Comparison of ENCODE assay signal across 8 cellular contexts in genomic region chr2:219176818-219177593, GRCh38. TPM values are rescaled to one million over a fixed set of nuclear protein-coding genes. Genes with fewer than 3 reads are reported as not detected.
DNase-seq lines count a peak whose midpoint lies in the region; ATAC-seq lines count a peak whose summit lies in the region.

CNPPD1 (minus strand) TSS chr2:219176925; CDS start chr2:219176828, 97 bp downstream.

- POLR2A ChIA-PET in activated CD8-positive, alpha-beta memory T cell treated with anti-CD3 and anti-CD28 coated beads for 36 hours (lab: Charles Lee) = interaction anchor here (0.6 to 2.0 kb wide), 12 partner anchors 13 to 77 kb away, joined by 3 to 11 read pairs (median 4); partner anchors contain the start of genes GLB1L, STK16, TUBA4A and ZFAND2B

- H2BK120ac ChIP-seq in mesenchymal stem cell (ENCODE audit: low read depth, low read length) = peak within 1 kb of the TSS; percentile 91

- peaks cover 29% of the 10 kb centered on the region for H3K79me1 ChIP-seq in mesenchymal stem cell (replicated peaks; ENCODE audit: low read length, poor library complexity, severe bottlenecking)

- CTCF ChIA-PET in activated CD8-positive, alpha-beta memory T cell treated with anti-CD3 and anti-CD28 coated beads for 36 hours (lab: Charles Lee) = interaction anchor here (0.9 to 2.0 kb wide), 11 partner anchors 12 to 147 kb away, joined by 3 to 13 read pairs (median 4); partner anchors contain the start of genes ANKZF1, ATG9A, DNAJB2 and NHEJ1

- WGBS in mesenchymal stem cell = under 1% methylated on average over 61 of the region's 69 CpGs

- DNase-seq in CMK (ENCODE audit: low read depth) = peak; percentile 77
- DNase-seq in HPDE6-E6E7 (ENCODE audit: extremely low spot score) = peak; percentile 75
- DNase-seq in NOMO-1 (lab: John Stamatoyannopoulos, UW; ENCODE audit: unreplicated experiment in 2 of 2) = peak; percentile 87 to 94
- peak; percentile 85 to 88 (median 86) for DNase-seq in effector memory CD8-positive, alpha-beta T cell
- DNase-seq in mesenchymal stem cell = peak; percentile 84
- DNase-seq in stimulated activated CD8-positive, alpha-beta memory T cell treated with anti-CD3 and anti-CD28 coated beads, Interleukin-12 subunit alpha, Interleukin-12 subunit beta, amount 100 ng/mL, for 4 hours (ENCODE audit: low read depth) = peak; percentile 77

- H3K9me3 ChIP-seq in mesenchymal stem cell (ENCODE audit: control insufficient read depth, low read length) = no peaks in the 10 kb centered on the region

- peak within 1 kb of the TSS; percentile 94 to 99 for H3K18ac ChIP-seq in mesenchymal stem cell (ENCODE audit: low read depth in 1 of 2, low read length in 2 of 2)

- peak within 1 kb of the TSS; percentile 94 for H3K4me2 ChIP-seq in mesenchymal stem cell (ENCODE audit: low read length, poor library complexity, severe bottlenecking)

- peak within 1 kb of the TSS; percentile 99 for H3K9ac ChIP-seq in mesenchymal stem cell (ENCODE audit: low read length)

- peak within 1 kb of the TSS; percentile 85 for H2AFZ ChIP-seq in mesenchymal stem cell (ENCODE audit: low read depth, low read length)

- peak; percentile 74 for ATAC-seq in GM19463 (IDR thresholded peaks at IDR 0.05; ENCODE audit: unreplicated experiment)
- peak; percentile 76 for ATAC-seq in effector memory CD8-positive, alpha-beta T cell (replicated peaks)

- no peaks in the 10 kb centered on the region for H3K27me3 ChIP-seq in mesenchymal stem cell (ENCODE audit: control insufficient read depth in 1 of 2, insufficient read depth in 1 of 2, low read length in 2 of 2)

- peak within 1 kb of the TSS; percentile 96 for H4K91ac ChIP-seq in mesenchymal stem cell (ENCODE audit: low read length)

- H3K14ac ChIP-seq in mesenchymal stem cell (ENCODE audit: low read length in 2 of 2) = peak within 1 kb of the TSS in 1 of 2 experiments; percentile 99

- peaks cover 47 to 51% of the 10 kb centered on the region in 2 donors for H3K4me1 Mint-ChIP-seq in effector memory CD8-positive, alpha-beta T cell (ENCODE audit: low read depth in 2 of 2)

- peak within 1 kb of the TSS; percentile 97 to 98 for H3K27ac Mint-ChIP-seq in effector memory CD8-positive, alpha-beta T cell

- H2BK5ac ChIP-seq in mesenchymal stem cell (ENCODE audit: low read depth, low read length, poor library complexity, severe bottlenecking) = peak within 1 kb of the TSS; percentile 85

- peak within 1 kb of the TSS; percentile 62 to 96 for H3K4ac ChIP-seq in mesenchymal stem cell (ENCODE audit: low read depth in 1 of 2, low read length in 2 of 2)

- H3K36me3 Mint-ChIP-seq in effector memory CD8-positive, alpha-beta T cell (ENCODE audit: insufficient read depth) = peaks cover 49% of the 10 kb centered on the region

- H3K4me1 ChIP-seq in mesenchymal stem cell (ENCODE audit: control insufficient read depth, insufficient read depth, low read depth, low read length) = peaks cover 18% of the 10 kb centered on the region

- H3K4me3 ChIP-seq in mesenchymal stem cell (ENCODE audit: insufficient read depth in 1 of 2, low read depth in 1 of 2, low read length in 2 of 2) = peak within 1 kb of the TSS; percentile 66 to 92

- H3K4me3 Mint-ChIP-seq in effector memory CD8-positive, alpha-beta T cell = peak within 1 kb of the TSS; percentile 87 to 98

- H3K23ac ChIP-seq in mesenchymal stem cell (ENCODE audit: low read length in 2 of 2) = peak within 1 kb of the TSS in 1 of 2 experiments; percentile 86

- no peaks in the 10 kb centered on the region for H3K27me3 Mint-ChIP-seq in effector memory CD8-positive, alpha-beta T cell

- peaks cover 46 to 60% of the 10 kb centered on the region in 2 experiments for H3K36me3 ChIP-seq in mesenchymal stem cell (ENCODE audit: control insufficient read depth in 1 of 2, insufficient read depth in 2 of 2, low read depth in 1 of 2, low read length in 2 of 2)

- no peak within 1 kb of the TSS for H2AK5ac ChIP-seq in mesenchymal stem cell (ENCODE audit: low read length, severe bottlenecking)

- H2BK12ac ChIP-seq in mesenchymal stem cell (ENCODE audit: low read length in 2 of 2) = peak within 1 kb of the TSS in 1 of 2 experiments; percentile 73

- peak within 1 kb of the TSS; percentile 98 for H3K27ac ChIP-seq in mesenchymal stem cell (ENCODE audit: low read length, poor library complexity, severe bottlenecking)

- peak within 1 kb of the TSS; percentile 76 for H2BK15ac ChIP-seq in mesenchymal stem cell (ENCODE audit: low read depth, poor library complexity, severe bottlenecking)

- no peaks in the 10 kb centered on the region for H3K9me3 Mint-ChIP-seq in effector memory CD8-positive, alpha-beta T cell

- peak within 1 kb of the TSS; percentile 97 for H4K8ac ChIP-seq in mesenchymal stem cell (ENCODE audit: low read length)

RNA-seq across cellular contexts. Expression of gene CNPPD1, which starts in this region (rescaled TPM):
- 10 to 100 TPM; 53.8 to 58.2 TPM for total RNA-seq in activated CD8-positive, alpha-beta memory T cell treated with anti-CD3 and anti-CD28 coated beads for 36 hours
- polyA plus RNA-seq in mesenchymal stem cell (2013, experiment 1 of 2) = 23.5 TPM
- 22.7 TPM for polyA plus RNA-seq in mesenchymal stem cell (2013, experiment 2 of 2)

Comparison
In these comparisons a context has a peak if more than half of its experiments do, and no peak if none do; other contexts are left out.
1. Peak in every context shown above with its lines: DNase-seq, ATAC-seq, H3K4me3 ChIP-seq and H3K27ac ChIP-seq.